In genomic region chr7:105281966-105282365, GRCh38 we compare ENCODE assay signal across 20 cellular contexts.
DNase-seq lines count a peak whose midpoint lies in the region; ATAC-seq and TF ChIP-seq lines count a peak whose summit lies in the region.
"Had no signal": no experiment of that assay in that cellular context is flagged by ENCODE, and none has a peak within 500 bp of the region (broad histone marks: within the 10 kb centered on the region; RNA-seq: fewer than 3 reads in every experiment).

No MANE protein-coding gene starts in this region.

- H3K27ac Mint-ChIP-seq in WTC11, result peak overlapping the region; percentile 63; the same call in 1 of the 2 replicates
- no peak overlapping the region for H3K27ac Mint-ChIP-seq in activated naive CD4-positive, alpha-beta T cell treated with anti-CD3 and anti-CD28 coated beads, Interleukin-2, amount 50 U/mL, for 72 hours
- H3K27ac Mint-ChIP-seq: CD14-positive monocyte; CD4-positive, CD25-positive, alpha-beta regulatory T cell; CD8-positive, alpha-beta memory T cell had no signal

- no peaks in the 10 kb centered on the region for H3K36me3 ChIP-seq in osteoblast (ENCODE audit: insufficient read depth, low read length)
- H3K36me3 ChIP-seq: BE2C had no signal

- intact Hi-C loops in left ventricle myocardium superior (cut with micrococcal nuclease), result no loop called here

- CTCF ChIA-PET in WTC11 (lab: Charles Lee), result no interaction called here

- H3K4me2 ChIP-seq in osteoblast (ENCODE audit: insufficient read depth, low read length), result no peak overlapping the region
- H3K4me2 ChIP-seq: BLaER1 had no signal

- no peak overlapping the region for H3K4me3 ChIP-seq in osteoblast (ENCODE audit: insufficient read depth, low read length)
- H3K4me3 ChIP-seq: BLaER1 had no signal

- no peak overlapping the region for H3K27ac ChIP-seq in osteoblast (ENCODE audit: low read depth, low read length)
- H3K27ac ChIP-seq: BLaER1 had no signal

- H3K4me1 Mint-ChIP-seq in WTC11, result peaks cover 30% of the 10 kb centered on the region

- DNase-seq in SK-MEL-5 (ENCODE audit: low read depth, low spot score), result peak; percentile 57
- DNase-seq in WTC11 (ENCODE audit: low spot score), result no peak
- DNase-seq in activated naive CD4-positive, alpha-beta T cell treated with anti-CD3 and anti-CD28 coated beads, Interleukin-2, amount 50 U/mL, for 72 hours (ENCODE audit: low spot score in 2 of 2), result no peak
- DNase-seq in left ventricle myocardium superior, result no peak
- DNase-seq in osteoblast (ENCODE audit: insufficient read length, low spot score, missing footprints), result no peak
- DNase-seq: 8988T; ACHN; BE2C; C1 segment of cervical spinal cord; CD4-positive, alpha-beta memory T cell; CD4-positive, CD25-positive, alpha-beta regulatory T cell; CD8-positive, alpha-beta memory T cell; COR-L47; DMS 273 treated with DMSO at 0.1 percent for 48 hours; DMS153; DMS53; DMS79; GF-D8 had no signal

- TF ChIP-seq CTCF in WTC11 (IDR thresholded peaks at IDR 0.05), result no peak
- TF ChIP-seq CTCF in osteoblast (IDR thresholded peaks at IDR 0.05; ENCODE audit: extremely low read depth, low read depth, low read length), result no peak

- H3K9me3 ChIP-seq in osteoblast (ENCODE audit: low read depth, low read length), result no peaks in the 10 kb centered on the region
- H3K9me3 ChIP-seq: BE2C, BLaER1 had no signal

- H2AFZ ChIP-seq in osteoblast (ENCODE audit: low read length), result no peak overlapping the region

- H3K27me3 ChIP-seq in osteoblast (ENCODE audit: insufficient read depth, low read length), result no peaks in the 10 kb centered on the region
- H3K27me3 ChIP-seq: BE2C, BLaER1 had no signal

- H4K20me1 ChIP-seq in osteoblast (ENCODE audit: insufficient read depth, low read length), result peaks cover 32% of the 10 kb centered on the region

- H3K4me1 ChIP-seq in osteoblast (ENCODE audit: insufficient read depth, low read length), result peaks cover 10% of the 10 kb centered on the region
- H3K4me1 ChIP-seq: BE2C, BLaER1 had no signal

- in situ Hi-C loops in SK-MEL-5 (cut with HindIII; ENCODE audit: low pct_unique_long_range_greater_than_20kb, low sequenced_read_pairs), result no loop called here

- no peaks in the 10 kb centered on the region for H3K9me3 Mint-ChIP-seq in WTC11
- no peaks in the 10 kb centered on the region for H3K9me3 Mint-ChIP-seq in activated naive CD4-positive, alpha-beta T cell treated with anti-CD3 and anti-CD28 coated beads, Interleukin-2, amount 50 U/mL, for 72 hours
- H3K9me3 Mint-ChIP-seq: CD14-positive monocyte; CD4-positive, alpha-beta memory T cell; CD8-positive, alpha-beta memory T cell had no signal

- no peaks in the 10 kb centered on the region for H3K27me3 Mint-ChIP-seq in WTC11 (ENCODE audit: low read depth)
- H3K27me3 Mint-ChIP-seq: CD4-positive, alpha-beta memory T cell; CD4-positive, CD25-positive, alpha-beta regulatory T cell; CD8-positive, alpha-beta memory T cell had no signal

- peaks cover 75% of the 10 kb centered on the region for H3K79me2 ChIP-seq in osteoblast (ENCODE audit: insufficient read depth, low read length)

- no peak for ATAC-seq in WTC11
- no peak for ATAC-seq in activated naive CD4-positive, alpha-beta T cell treated with anti-CD3 and anti-CD28 coated beads, Interleukin-2, amount 50 U/mL, for 72 hours
- ATAC-seq in left ventricle myocardium superior, result no peak

- no peak overlapping the region for H3K4me3 Mint-ChIP-seq in WTC11
- H3K4me3 Mint-ChIP-seq: CD14-positive monocyte; CD4-positive, alpha-beta memory T cell; CD4-positive, CD25-positive, alpha-beta regulatory T cell; CD8-positive, alpha-beta memory T cell had no signal

- POLR2A ChIA-PET in WTC11 (lab: Charles Lee), result no interaction called here

- H3K36me3 Mint-ChIP-seq in WTC11, result no peaks in the 10 kb centered on the region
- H3K36me3 Mint-ChIP-seq in activated naive CD4-positive, alpha-beta T cell treated with anti-CD3 and anti-CD28 coated beads, Interleukin-2, amount 50 U/mL, for 72 hours, result no peaks in the 10 kb centered on the region

TF ChIP-seq in WTC11, 78 proteins besides CTCF, POLR2A, EP300 and RAD21:
- no peak for TF ChIP-seq ZNF138 (CRISPR knock-in tag; conservative IDR thresholded peaks at IDR 0.05)
- TF ChIP-seq JAZF1 (CRISPR knock-in tag; IDR thresholded peaks at IDR 0.05), result no peak
- no peak for TF ChIP-seq TP53 (CRISPR knock-in tag; IDR thresholded peaks at IDR 0.05)
- no peak for TF ChIP-seq TCF7 (CRISPR knock-in tag; IDR thresholded peaks at IDR 0.05; ENCODE audit: low read depth)
- no peak for TF ChIP-seq ZNF512 (CRISPR knock-in tag; IDR thresholded peaks at IDR 0.05; ENCODE audit: borderline replicate concordance)
- TF ChIP-seq ZMAT4 (CRISPR knock-in tag; IDR thresholded peaks at IDR 0.05), result no peak
- TF ChIP-seq ESRRA (CRISPR knock-in tag; IDR thresholded peaks at IDR 0.05; ENCODE audit: borderline replicate concordance), result no peak
- TF ChIP-seq ZNF317 (CRISPR knock-in tag; IDR thresholded peaks at IDR 0.05; ENCODE audit: borderline replicate concordance, low read depth), result no peak
- no peak for TF ChIP-seq ETV6 (CRISPR knock-in tag; IDR thresholded peaks at IDR 0.05)
- no peak for TF ChIP-seq TEAD1 (CRISPR knock-in tag; IDR thresholded peaks at IDR 0.05)
